15 cellular contexts compared by ENCODE assay signal in genomic region chr14:59249029-59249428, GRCh38.
"Had no signal": no experiment of that assay in that cellular context is flagged by ENCODE, and none has a peak within 500 bp of the region (broad histone marks: within the 10 kb centered on the region; RNA-seq: fewer than 3 reads in every experiment).

No MANE protein-coding gene starts in this region.

- H3K4me3 ChIP-seq: coronary artery, esophagus squamous epithelium, lung, right atrium auricular region, smooth muscle cell had no signal

- DNase-seq: activated CD4-positive, alpha-beta T cell treated with anti-CD3 and anti-CD28 coated beads, Interleukin-2, amount 50 U/mL, for 4 hours; activated naive CD4-positive, alpha-beta T cell treated with anti-CD3 and anti-CD28 coated beads, Interleukin-2, amount 10 ng/mL, durations not matched to agents 7 days and 5 days; central memory CD4-positive, alpha-beta T cell; effector CD4-positive, alpha-beta T cell; esophagus squamous epithelium; glutamatergic neuron; hypothalamus; naive B cell; stimulated activated CD4-positive, alpha-beta T cell treated with anti-CD3 and anti-CD28 coated beads, Interleukin-4, amount 100 ng/mL, for 4 hours; stimulated activated naive CD8-positive, alpha-beta T cell treated with anti-CD3 and anti-CD28 coated beads, Interleukin-15, Interleukin-2, amounts not matched to agents 100 U/mL and 50 U/mL, for 24 hours had no signal

- H3K9me3 ChIP-seq: esophagus squamous epithelium, right atrium auricular region had no signal

- ATAC-seq: activated CD4-positive, CD25-positive, alpha-beta regulatory T cell treated with anti-CD3 and anti-CD28 coated beads, Interleukin-2, amount 50 U/mL, for 24 hours; stimulated activated naive CD8-positive, alpha-beta T cell treated with anti-CD3 and anti-CD28 coated beads, Interleukin-15, Interleukin-2, amounts not matched to agents 100 U/mL and 50 U/mL, for 24 hours had no signal

- H3K27me3 ChIP-seq: esophagus squamous epithelium, right atrium auricular region had no signal

- H3K36me3 ChIP-seq: esophagus squamous epithelium, right atrium auricular region had no signal
